Comparison of ENCODE assay signal across 1 cellular context in genomic region chr10:82925547-82925946, GRCh38.
A peak's percentile ranks its signal among the peaks of the same experiment; 100 is the strongest.
TF ChIP-seq lines count a peak whose summit lies in the region.

No MANE protein-coding gene starts in this region.

TF ChIP-seq in GM12878, 131 proteins besides CTCF, POLR2A, EP300 and RAD21 (continued from another document and continues in another):
- TF ChIP-seq REST (IDR thresholded peaks at IDR 0.05; ENCODE audit: low read depth, low read length) (no peak), SIX5 (IDR thresholded peaks at IDR 0.05; ENCODE audit: low read depth, low read length, severe bottlenecking) (no peak), PBX3 (IDR thresholded peaks at IDR 0.05; ENCODE audit: insufficient replicate concordance, low read depth, low read length) (no peak), IKZF2 (IDR thresholded peaks at IDR 0.05) (no peak), STAT3 (IDR thresholded peaks at IDR 0.05; ENCODE audit: low read depth, low read length) (no peak), CHD1 (IDR thresholded peaks at IDR 0.05; ENCODE audit: low read depth, low read length) (no peak), ZSCAN29 (IDR thresholded peaks at IDR 0.05) (no peak), MAX (IDR thresholded peaks at IDR 0.05; ENCODE audit: low read depth, low read length) (no peak), SMAD1 (IDR thresholded peaks at IDR 0.05; ENCODE audit: low read depth, partially characterized antibody) (no peak), ZNF274 (IDR thresholded peaks at IDR 0.05; ENCODE audit: insufficient read depth, insufficient read length) (no peak), CREM (IDR thresholded peaks at IDR 0.05; ENCODE audit: low read depth) (peak; percentile 25; the same call in 1 of the 2 replicates), ESRRA (IDR thresholded peaks at IDR 0.05; ENCODE audit: low read length) (no peak), JUNB (IDR thresholded peaks at IDR 0.05) (peak; percentile 80), POLR2AphosphoS2 (IDR thresholded peaks at IDR 0.05; ENCODE audit: low read depth, low read length) (no peak), GABPA (IDR thresholded peaks at IDR 0.05; ENCODE audit: low read depth) (no peak), HDAC2 (IDR thresholded peaks at IDR 0.05) (no peak), HDGF (IDR thresholded peaks at IDR 0.05) (no peak), NKRF (conservative IDR thresholded peaks at IDR 0.05) (no peak), KDM1A (IDR thresholded peaks at IDR 0.05; ENCODE audit: borderline replicate concordance) (no peak), PAX8 (IDR thresholded peaks at IDR 0.05) (no peak), SUPT20H (IDR thresholded peaks at IDR 0.05; ENCODE audit: borderline replicate concordance, control insufficient read depth, low read depth, low read length) (no peak), SRF (IDR thresholded peaks at IDR 0.05; ENCODE audit: low read depth in 2 of 2, low read length in 2 of 2) (no peak), CEBPZ (IDR thresholded peaks at IDR 0.05; ENCODE audit: low read depth, low read length) (no peak), ZNF217 (IDR thresholded peaks at IDR 0.05) (no peak), BCL11A (IDR thresholded peaks at IDR 0.05; ENCODE audit: low read depth, low read length) (no peak), IRF4 (IDR thresholded peaks at IDR 0.05; ENCODE audit: low read depth, low read length) (no peak; the same call in 1 of the 2 replicates), SMC3 (IDR thresholded peaks at IDR 0.05; ENCODE audit: borderline replicate concordance, low read length) (no peak), HSF1 (IDR thresholded peaks at IDR 0.05; ENCODE audit: low read depth, low read length) (no peak), YY1 (IDR thresholded peaks at IDR 0.05; ENCODE audit: low read depth, low read length) (no peak), MTA3 (IDR thresholded peaks at IDR 0.05; ENCODE audit: borderline replicate concordance, low read length) (no peak), TARDBP (IDR thresholded peaks at IDR 0.05; ENCODE audit: borderline replicate concordance) (no peak), POLR2AphosphoS5 (IDR thresholded peaks at IDR 0.05; ENCODE audit: low read length) (no peak), NFYA (IDR thresholded peaks at IDR 0.05; ENCODE audit: borderline replicate concordance, low read depth, low read length) (no peak), SREBF2 (IDR thresholded peaks at IDR 0.05; ENCODE audit: low read length) (no peak), ATF2 (IDR thresholded peaks at IDR 0.05; ENCODE audit: low read length) (peak; percentile 47; the same call in 1 of the 2 replicates), E2F4 (IDR thresholded peaks at IDR 0.05; ENCODE audit: low read depth, low read length) (no peak), MTA2 (IDR thresholded peaks at IDR 0.05; ENCODE audit: low read depth) (no peak), CBX5 (IDR thresholded peaks at IDR 0.05; ENCODE audit: low read depth) (no peak), PRDM15 (CRISPR knock-in tag; IDR thresholded peaks at IDR 0.05) (no peak), ZBTB11 (CRISPR knock-in tag; IDR thresholded peaks at IDR 0.05) (no peak)
